ENCODE assay signal across 40 cellular contexts in the genomic region with DNA sequence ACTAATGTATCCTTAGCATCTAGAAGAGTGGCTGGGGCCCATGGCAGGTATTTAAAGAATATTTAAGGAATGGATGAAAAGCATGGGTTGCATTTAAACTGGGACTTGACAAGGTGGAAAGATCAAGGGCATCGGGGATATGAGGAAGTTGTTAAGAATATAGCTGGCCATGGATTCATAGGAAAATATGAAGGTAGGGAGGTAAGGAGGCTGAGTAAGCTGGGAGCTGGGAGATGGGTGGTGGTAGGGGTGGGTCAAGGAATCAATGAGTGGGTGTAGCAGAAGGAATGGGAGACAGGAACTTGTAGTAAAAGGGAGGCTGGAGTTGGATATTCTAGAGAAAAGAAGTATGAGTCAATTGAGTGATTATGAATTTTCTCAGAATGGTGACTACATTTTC.
"Had no signal": no experiment of that assay in that cellular context is flagged by ENCODE, and none has a peak within 500 bp of the region (broad histone marks: within the 10 kb centered on the region; RNA-seq: fewer than 3 reads in every experiment).

No MANE protein-coding gene starts in this region.

- H3K27me3 Mint-ChIP-seq: activated CD4-positive, alpha-beta memory T cell treated with anti-CD3 and anti-CD28 coated beads for 36 hours had no signal

- H3K4me3 Mint-ChIP-seq: activated B cell treated with CpG ODN at 0.5 μM for 24 hours; activated CD4-positive, alpha-beta memory T cell treated with anti-CD3 and anti-CD28 coated beads for 36 hours; activated CD4-positive, alpha-beta T cell treated with anti-CD3 and anti-CD28 coated beads, Interleukin-2, amount 10 ng/mL, durations not matched to agents 24 days and 14 days; activated CD8-positive, alpha-beta T cell treated with anti-CD3 and anti-CD28 coated beads for 36 hours; activated naive CD4-positive, alpha-beta T cell treated with anti-CD3 and anti-CD28 coated beads for 36 hours; activated naive CD8-positive, alpha-beta T cell treated with anti-CD3 and anti-CD28 coated beads for 36 hours; activated T-cell treated with anti-CD3 and anti-CD28 coated beads, Interleukin-2, amount 50 U/mL, for 4 hours; activated T-cell treated with anti-CD3 and anti-CD28 coated beads, Interleukin-2, amount 50 U/mL, for 72 hours; activated T-helper 1 cell treated with anti-CD3 and anti-CD28 coated beads, Interleukin-12 subunit alpha, Interleukin-12 subunit beta, Interleukin-2, Interleukin-4 antibody, amounts not matched to agents 30 ng/mL and 10 ng/mL and 1 ng/mL, durations not matched to agents 14 hours and 24 hours and 36 hours; activated T-helper 17 cell treated with anti-CD3 and anti-CD28 coated beads, Interleukin-2, amount 50 U/mL, for 72 hours; central memory CD8-positive, alpha-beta T cell; T-helper 1 cell treated with Interleukin-12 subunit alpha and Interleukin-12 subunit beta and Interleukin-4 antibody, amounts not matched to agents 30 μg/mL and 1 μg/mL, for 36 hours; T-helper 2 cell treated with Interferon-gamma antibody and Interleukin-4, amounts not matched to agents 5 μg/mL and 100 μg/mL, for 36 hours had no signal

- H3K27ac Mint-ChIP-seq: activated B cell treated with CpG ODN at 0.5 μM for 24 hours; activated CD4-positive, alpha-beta memory T cell treated with anti-CD3 and anti-CD28 coated beads for 36 hours; activated CD4-positive, alpha-beta T cell treated with anti-CD3 and anti-CD28 coated beads, Interleukin-2, amount 10 ng/mL, durations not matched to agents 24 days and 14 days; activated CD8-positive, alpha-beta T cell treated with anti-CD3 and anti-CD28 coated beads for 36 hours; activated naive CD4-positive, alpha-beta T cell treated with anti-CD3 and anti-CD28 coated beads for 36 hours; activated naive CD4-positive, alpha-beta T cell treated with anti-CD3 and anti-CD28 coated beads, Interleukin-2, amount 50 U/mL, for 72 hours; activated naive CD8-positive, alpha-beta T cell treated with anti-CD3 and anti-CD28 coated beads for 36 hours; activated T-cell treated with anti-CD3 and anti-CD28 coated beads, Interleukin-2, amount 50 U/mL, for 72 hours; activated T-helper 1 cell treated with anti-CD3 and anti-CD28 coated beads, Interleukin-12 subunit alpha, Interleukin-12 subunit beta, Interleukin-2, Interleukin-4 antibody, amounts not matched to agents 30 ng/mL and 10 ng/mL and 1 ng/mL, durations not matched to agents 14 hours and 24 hours and 36 hours; activated T-helper 17 cell treated with anti-CD3 and anti-CD28 coated beads, Interleukin-2, amount 50 U/mL, for 72 hours; T-helper 1 cell treated with Interleukin-12 subunit alpha and Interleukin-12 subunit beta and Interleukin-4 antibody, amounts not matched to agents 30 μg/mL and 1 μg/mL, for 36 hours; T-helper 2 cell treated with Interferon-gamma antibody and Interleukin-4, amounts not matched to agents 5 μg/mL and 100 μg/mL, for 36 hours had no signal

- H3K4me3 ChIP-seq: adrenal gland, body of pancreas, breast epithelium, cardiac muscle cell had no signal

- H3K9me3 Mint-ChIP-seq: activated B cell treated with CpG ODN at 0.5 μM for 24 hours; activated CD4-positive, alpha-beta memory T cell treated with anti-CD3 and anti-CD28 coated beads for 36 hours; activated CD4-positive, alpha-beta T cell treated with anti-CD3 and anti-CD28 coated beads, Interleukin-2, amount 10 ng/mL, durations not matched to agents 24 days and 14 days; activated CD8-positive, alpha-beta T cell treated with anti-CD3 and anti-CD28 coated beads for 36 hours; activated naive CD4-positive, alpha-beta T cell treated with anti-CD3 and anti-CD28 coated beads for 36 hours; activated naive CD8-positive, alpha-beta T cell treated with anti-CD3 and anti-CD28 coated beads for 36 hours; activated T-cell treated with anti-CD3 and anti-CD28 coated beads, Interleukin-2, amount 50 U/mL, for 4 hours; activated T-cell treated with anti-CD3 and anti-CD28 coated beads, Interleukin-2, amount 50 U/mL, for 72 hours; activated T-helper 1 cell treated with anti-CD3 and anti-CD28 coated beads, Interleukin-12 subunit alpha, Interleukin-12 subunit beta, Interleukin-2, Interleukin-4 antibody, amounts not matched to agents 30 ng/mL and 10 ng/mL and 1 ng/mL, durations not matched to agents 14 hours and 24 hours and 36 hours; activated T-helper 17 cell treated with anti-CD3 and anti-CD28 coated beads, Interleukin-2, amount 50 U/mL, for 72 hours; central memory CD8-positive, alpha-beta T cell; T-helper 1 cell treated with Interleukin-12 subunit alpha and Interleukin-12 subunit beta and Interleukin-4 antibody, amounts not matched to agents 30 μg/mL and 1 μg/mL, for 36 hours; T-helper 2 cell treated with Interferon-gamma antibody and Interleukin-4, amounts not matched to agents 5 μg/mL and 100 μg/mL, for 36 hours had no signal

- H3K27me3 ChIP-seq: adrenal gland, body of pancreas, breast epithelium, cardiac muscle cell had no signal

- H3K36me3 Mint-ChIP-seq: activated CD4-positive, alpha-beta memory T cell treated with anti-CD3 and anti-CD28 coated beads for 36 hours; activated naive CD4-positive, alpha-beta T cell treated with anti-CD3 and anti-CD28 coated beads, Interleukin-2, amount 50 U/mL, for 72 hours; activated naive CD8-positive, alpha-beta T cell treated with anti-CD3 and anti-CD28 coated beads for 36 hours had no signal

- H3K4me1 Mint-ChIP-seq: activated B cell treated with CpG ODN at 0.5 μM for 24 hours; activated CD4-positive, alpha-beta T cell treated with anti-CD3 and anti-CD28 coated beads, Interleukin-2, amount 10 ng/mL, durations not matched to agents 24 days and 14 days; activated naive CD8-positive, alpha-beta T cell treated with anti-CD3 and anti-CD28 coated beads for 36 hours; activated T-helper 17 cell treated with anti-CD3 and anti-CD28 coated beads, Interleukin-2, amount 50 U/mL, for 72 hours; central memory CD8-positive, alpha-beta T cell had no signal

- FAIRE-seq: astrocyte, TTC549 had no signal

- ATAC-seq: activated CD8-positive, alpha-beta T cell treated with anti-CD3 and anti-CD28 coated beads for 36 hours; activated naive CD4-positive, alpha-beta T cell treated with anti-CD3 and anti-CD28 coated beads, Interleukin-2, amount 50 U/mL, for 72 hours; activated T-cell treated with anti-CD3 and anti-CD28 coated beads, Interleukin-2, amount 50 U/mL, for 4 hours; activated T-cell treated with anti-CD3 and anti-CD28 coated beads, Interleukin-2, amount 50 U/mL, for 72 hours; activated T-helper 17 cell treated with anti-CD3 and anti-CD28 coated beads, Interleukin-2, amount 50 U/mL, for 72 hours; body of pancreas had no signal

- H3K4me1 ChIP-seq: breast epithelium had no signal

- H3K9me3 ChIP-seq: adrenal gland, body of pancreas, breast epithelium had no signal

- H3K36me3 ChIP-seq: adrenal gland, brain microvascular endothelial cell, breast epithelium, cardiac muscle cell had no signal

- H3K27ac ChIP-seq: adrenal gland, body of pancreas, brain microvascular endothelial cell, cardiac muscle cell, VCaP had no signal

- DNase-seq: activated B cell treated with CpG ODN at 0.5 μM for 24 hours; activated CD4-positive, alpha-beta memory T cell treated with anti-CD3 and anti-CD28 coated beads for 36 hours; activated CD4-positive, alpha-beta T cell treated with anti-CD3 and anti-CD28 coated beads for 4 hours; activated CD4-positive, alpha-beta T cell treated with anti-CD3 and anti-CD28 coated beads, Interleukin-2, amount 10 ng/mL, durations not matched to agents 24 days and 14 days; activated CD4-positive, alpha-beta T cell treated with anti-CD3 and anti-CD28 coated beads, Interleukin-2, amount 50 U/mL, for 1 hour; activated CD4-positive, alpha-beta T cell treated with anti-CD3 and anti-CD28 coated beads, Interleukin-2, amount 50 U/mL, for 4 hours; activated CD4-positive, CD25-positive, alpha-beta regulatory T cell treated with anti-CD3 and anti-CD28 coated beads, Interleukin-2, amount 50 U/mL, for 72 hours; activated CD8-positive, alpha-beta memory T cell treated with anti-CD3 and anti-CD28 coated beads, Interleukin-2, amount 50 U/mL, for 4 hours; activated CD8-positive, alpha-beta T cell treated with anti-CD3 and anti-CD28 coated beads for 36 hours; activated effector memory CD4-positive, alpha-beta T cell treated with anti-CD3 and anti-CD28 coated beads, Interleukin-2, amount 50 U/mL, for 16 hours; activated gamma-delta T cell treated with Interleukin-2 at 50 U/mL for 16 hours; activated naive CD4-positive, alpha-beta T cell; activated naive CD4-positive, alpha-beta T cell treated with anti-CD3 and anti-CD28 coated beads for 36 hours; activated naive CD4-positive, alpha-beta T cell treated with anti-CD3 and anti-CD28 coated beads, Interleukin-2, amount 50 U/mL, for 16 hours; activated naive CD8-positive, alpha-beta T cell treated with anti-CD3 and anti-CD28 coated beads for 36 hours; activated T-cell treated with anti-CD3 and anti-CD28 coated beads for 4 hours; activated T-cell treated with anti-CD3 and anti-CD28 coated beads, Interleukin-2, amount 50 U/mL, for 1 hour; activated T-cell treated with anti-CD3 and anti-CD28 coated beads, Interleukin-2, amount 50 U/mL, for 4 hours; activated T-cell treated with anti-CD3 and anti-CD28 coated beads, Interleukin-2, amount 50 U/mL, for 72 hours; adrenal gland; amniotic stem cell; aorta; body of pancreas; brain microvascular endothelial cell; caudate nucleus; cerebellar nuclear complex; T-helper 1 cell; T-helper 2 cell; T-helper 9 cell had no signal
